11 cellular contexts compared by ENCODE assay signal in the genomic region with DNA sequence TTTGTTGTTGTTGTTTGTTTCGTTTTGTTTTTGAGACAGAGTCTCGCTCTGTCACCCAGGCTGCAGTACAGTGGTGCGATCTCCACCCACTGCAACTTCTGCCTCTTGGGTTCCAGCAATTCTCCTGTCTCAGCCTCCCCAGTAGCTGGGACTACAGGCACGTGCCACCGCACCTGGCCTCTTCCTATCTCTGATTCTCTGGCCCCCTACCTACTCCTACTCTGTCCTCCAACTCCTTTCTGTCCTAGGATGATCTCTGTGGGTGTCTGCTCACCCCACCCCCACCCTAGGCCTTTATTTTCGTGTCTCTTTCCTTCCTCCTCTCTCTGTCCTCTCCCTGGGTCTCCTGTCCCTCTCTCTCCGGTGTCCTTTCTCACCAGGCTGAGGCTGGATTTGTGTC. TPM values are rescaled to one million over a fixed set of nuclear protein-coding genes. Genes with fewer than 3 reads are reported as not detected.
A peak's percentile ranks its signal among the peaks of the same experiment; 100 is the strongest.
DNase-seq lines count a peak whose midpoint lies in the region; ATAC-seq and TF ChIP-seq lines count a peak whose summit lies in the region.
"Had no signal": no experiment of that assay in that cellular context is flagged by ENCODE, and none has a peak within 500 bp of the region (broad histone marks: within the 10 kb centered on the region; RNA-seq: fewer than 3 reads in every experiment).

No MANE protein-coding gene starts in this region.

- H3K9me3 Mint-ChIP-seq in brain = peaks cover 0 to 4% (median 0%) of the 10 kb centered on the region in 5 experiments
- no peaks in the 10 kb centered on the region for H3K9me3 Mint-ChIP-seq in nephron

- H3K4me2 ChIP-seq in BLaER1 treated with 17β-estradiol and CSF1 and Interleukin-3, amounts not matched to agents 10 nM and 100 nM = peak overlapping the region; percentile 80 to 98 (median 93)
- H3K4me2 ChIP-seq in IMR-90 (ENCODE audit: low read depth, low read length) = peak overlapping the region; percentile 63

- TF ChIP-seq CTCF in IMR-90 (conservative IDR thresholded peaks at IDR 0.05; ENCODE audit: low read depth, low read length) (no peak), brain (conservative IDR thresholded peaks at IDR 0.05) (no peak), nephron (IDR thresholded peaks at IDR 0.05; ENCODE audit: unreplicated experiment in 3 of 3) (no peak)

- 0 out of 2 replicates have a peak overlapping the region, but pooled peaks have one; percentile 2 for H2AK5ac ChIP-seq in IMR-90 (ENCODE audit: low read depth, low read length)

- no peak overlapping the region for H3K4ac ChIP-seq in IMR-90 (ENCODE audit: low read depth, low read length)

- no peak for TF ChIP-seq POLR2A in IMR-90 (IDR thresholded peaks at IDR 0.05; ENCODE audit: low read depth, low read length)

- peak overlapping the region; percentile 89 for H2AK9ac ChIP-seq in IMR-90 (replicated peaks; ENCODE audit: low read depth, low read length, poor library complexity)

- CTCF ChIA-PET in IMR-90 (lab: Yijun Ruan, JAX) = no interaction called here

- H4K5ac ChIP-seq in IMR-90 (ENCODE audit: low read depth, low read length) = no peak overlapping the region

- peaks cover 71 to 80% (median 76%) of the 10 kb centered on the region in 10 experiments for H3K4me1 ChIP-seq in BLaER1 treated with 17β-estradiol and CSF1 and Interleukin-3, amounts not matched to agents 10 nM and 100 nM
- peaks cover 2% of the 10 kb centered on the region; the same call in 1 of the 2 replicates for H3K4me1 ChIP-seq in IMR-90 (ENCODE audit: control insufficient read depth, insufficient read depth, low read length)

- H3K4me3 ChIP-seq in BLaER1 treated with 17β-estradiol and CSF1 and Interleukin-3, amounts not matched to agents 10 nM and 100 nM = peak overlapping the region; percentile 71 to 96 (median 83)
- no peak overlapping the region for H3K4me3 ChIP-seq in IMR-90 (ENCODE audit: insufficient read depth, low read depth, low read length)

- no peak overlapping the region for H4K91ac ChIP-seq in IMR-90 (ENCODE audit: insufficient read depth, low read depth, low read length)

- intact Hi-C loops in IMR-90 (cut with micrococcal nuclease) = no loop called here

- peak overlapping the region in 10 of 11 experiments; percentile 82 to 99 (median 98); a peak in 19 of 22 replicates for H3K27ac ChIP-seq in BLaER1 treated with 17β-estradiol and CSF1 and Interleukin-3, amounts not matched to agents 10 nM and 100 nM
- no peak overlapping the region for H3K27ac ChIP-seq in IMR-90 (ENCODE audit: insufficient read depth, low read length)

- H3K9me3 ChIP-seq in BLaER1 treated with 17β-estradiol and CSF1 and Interleukin-3, amounts not matched to agents 10 nM and 100 nM (replicated peaks in 1 of 11) = no peaks in the 10 kb centered on the region
- no peaks in the 10 kb centered on the region for H3K9me3 ChIP-seq in IMR-90 (ENCODE audit: control insufficient read depth, insufficient read depth, low read length)

- H3K27ac Mint-ChIP-seq in brain (peak overlapping the region in 4 of 5 experiments; percentile 18 to 74 (median 62)), nephron (no peak overlapping the region)

- H3K23ac ChIP-seq in IMR-90 (ENCODE audit: low read depth, low read length) = peak overlapping the region; percentile 16; the same call in 1 of the 2 replicates

- H3K36me3 Mint-ChIP-seq in brain (peaks cover 28% of the 10 kb centered on the region), nephron (ENCODE audit: low read depth) (peaks cover 32% of the 10 kb centered on the region)

- H3K9ac ChIP-seq in BLaER1 treated with 17β-estradiol and CSF1 and Interleukin-3, amounts not matched to agents 10 nM and 100 nM = peak overlapping the region; percentile 80 to 98 (median 89)
- H3K9ac ChIP-seq in IMR-90 (ENCODE audit: low read depth, low read length) = no peak overlapping the region; the same call in 1 of the 2 replicates

- 94% methylated on average over 3 of the region's 7 CpGs; no CpG with 5 or more reads in 1 of the 2 experiments for WGBS in IMR-90 (ENCODE audit: extremely low coverage in 2 of 2, insufficient read length in 1 of 2), 2 experiments

- H3K27me3 ChIP-seq in BLaER1 treated with 17β-estradiol and CSF1 and Interleukin-3, amounts not matched to agents 10 nM and 100 nM = no peaks in the 10 kb centered on the region
- no peaks in the 10 kb centered on the region for H3K27me3 ChIP-seq in IMR-90 (ENCODE audit: control insufficient read depth, insufficient read depth, low read length)

- H3K4me3 Mint-ChIP-seq in brain (peak overlapping the region; percentile 94 to 99 (median 99)), nephron (peak overlapping the region; percentile 95 to 99 (median 99))

- H2BK120ac ChIP-seq in IMR-90 (ENCODE audit: low read depth, low read length) = no peak overlapping the region

- H3K4me1 Mint-ChIP-seq in brain (peaks cover 52% of the 10 kb centered on the region), nephron (peaks cover 12% of the 10 kb centered on the region)

- DNase-seq in IMR-90 (no peak), anterior cingulate cortex (lab: John Stamatoyannopoulos, UW) (no peak), AML-193 (lab: John Stamatoyannopoulos, UW) (no peak)
- DNase-seq in stimulated activated CD4-positive, alpha-beta T cell treated with anti-CD3 and anti-CD28 coated beads, Interleukin-4, amount 100 ng/mL, for 24 hours = no peak
- DNase-seq: effector CD4-positive, alpha-beta T cell; HCEC 1CT; NCI-H1436 had no signal

- no peak overlapping the region for H2BK15ac ChIP-seq in IMR-90 (ENCODE audit: low read depth, low read length)

- TF ChIP-seq RAD21 in IMR-90 (IDR thresholded peaks at IDR 0.05; ENCODE audit: low read length) = no peak

- H3K36me3 ChIP-seq in BLaER1 treated with 17β-estradiol and CSF1 and Interleukin-3, amounts not matched to agents 10 nM and 100 nM = peaks cover 24 to 51% (median 31%) of the 10 kb centered on the region in 11 experiments
- peaks cover 4% of the 10 kb centered on the region for H3K36me3 ChIP-seq in IMR-90 (ENCODE audit: control insufficient read depth, insufficient read depth, low read length)

- ATAC-seq in IMR-90 (ENCODE audit: low read depth) (no peak), HG03469 (IDR thresholded peaks at IDR 0.05; ENCODE audit: unreplicated experiment) (no peak)

- in situ Hi-C loops in IMR-90 (cut with MboI; ENCODE audit: low sequenced_read_pairs) = no loop called here

- peaks cover 11% of the 10 kb centered on the region for H3K9me1 ChIP-seq in IMR-90 (ENCODE audit: insufficient read depth, low read length)

- no peak overlapping the region for H2AFZ ChIP-seq in IMR-90 (replicated peaks; ENCODE audit: low read length, poor library complexity)

- dilution Hi-C loops in IMR-90 (cut with HindIII; ENCODE audit: low sequenced_read_pairs, unreplicated experiment) = no loop called here

- H4K8ac ChIP-seq in IMR-90 (ENCODE audit: low read depth in 2 of 2, low read length in 2 of 2) = no peak overlapping the region

- BruUV-seq in IMR-90 (replicated peaks; lab: Mats Ljungman, UMichigan) = no TSS peak

- H4K20me1 ChIP-seq in BLaER1 treated with 17β-estradiol and CSF1 and Interleukin-3, amounts not matched to agents 10 nM and 100 nM = peaks cover 0 to 31% (median 9%) of the 10 kb centered on the region in 11 experiments; a peak in 9 of 22 replicates
- H4K20me1 ChIP-seq in IMR-90 (ENCODE audit: insufficient read depth, low read length) = peaks cover 3% of the 10 kb centered on the region; the same call in 1 of the 2 replicates

- H3K27me3 Mint-ChIP-seq in brain (peaks cover 13% of the 10 kb centered on the region), nephron (ENCODE audit: low read depth) (no peaks in the 10 kb centered on the region)

- H2BK20ac ChIP-seq in IMR-90 (ENCODE audit: low read depth, low read length) = no peak overlapping the region

- POLR2A ChIA-PET in IMR-90 (lab: Charles Lee; ENCODE audit: unreplicated experiment) = no interaction called here

- no peak overlapping the region for H3K56ac ChIP-seq in IMR-90 (ENCODE audit: extremely low read depth, insufficient read depth, low read length)

- peaks cover 23 to 50% of the 10 kb centered on the region in 2 experiments for H3K79me1 ChIP-seq in IMR-90 (ENCODE audit: low read depth in 1 of 2, low read length in 2 of 2)

- H3K18ac ChIP-seq in IMR-90 (ENCODE audit: low read depth, low read length) = no peak overlapping the region

- peak overlapping the region; percentile 52; the same call in 1 of the 2 replicates for H3K14ac ChIP-seq in IMR-90 (replicated peaks; ENCODE audit: low read depth, low read length)

- no peak overlapping the region for H2BK5ac ChIP-seq in IMR-90 (ENCODE audit: low read depth, low read length, poor library complexity, severe bottlenecking)

TF ChIP-seq in IMR-90, 13 proteins besides CTCF, POLR2A, EP300 and RAD21:
- TF ChIP-seq CEBPB (IDR thresholded peaks at IDR 0.05; ENCODE audit: low read depth, low read length) = no peak

RNA-seq across cellular contexts. Expression of gene PIH1D1, which starts 1.2 kb away (rescaled TPM):
- total RNA-seq in IMR-90 (2012; rRNA removed) = 122 and 125 TPM in 2 replicates
- polyA plus RNA-seq in IMR-90 (2012; rRNA removed) (76.8 and 77.9 TPM in 2 replicates), brain (ENCODE audit: insufficient read depth, low read depth, low replicate concordance) (93.6 TPM)
- 69.5 and 71.7 TPM in 2 replicates for polyA plus RNA-seq in IMR-90 (2012; cell fraction: cytosol; rRNA removed)
- polyA plus RNA-seq in IMR-90 (2012; cell fraction: nucleus; rRNA removed; ENCODE audit: low replicate concordance) = 123 and 140 TPM in 2 replicates

RNA-seq across cellular contexts. Expression of gene ALDH16A1, which starts 2.6 kb away (rescaled TPM):
- total RNA-seq in IMR-90 (2012; rRNA removed) = 10.4 and 11.4 TPM in 2 replicates
- polyA plus RNA-seq in IMR-90 (2012; rRNA removed) = 12.1 and 12.9 TPM in 2 replicates
- polyA plus RNA-seq in IMR-90 (2012; cell fraction: cytosol; rRNA removed) = 8.5 and 12.7 TPM in 2 replicates
- polyA plus RNA-seq in IMR-90 (2012; cell fraction: nucleus; rRNA removed; ENCODE audit: low replicate concordance) = 15.2 and 58.9 TPM in 2 replicates
- 17.3 TPM for polyA plus RNA-seq in brain (ENCODE audit: insufficient read depth, low read depth, low replicate concordance)

RNA-seq across cellular contexts. Expression of gene SLC17A7, which starts 9.1 kb away (rescaled TPM):
- not detected in 2 replicates for total RNA-seq in IMR-90 (2012; rRNA removed)
- polyA plus RNA-seq in IMR-90 (2012; rRNA removed) = 0.03 TPM in 1 of 2 replicates, not detected in the other
- polyA plus RNA-seq in IMR-90 (2012; cell fraction: cytosol; rRNA removed) = 0.04 TPM in 1 of 2 replicates, not detected in the other
- polyA plus RNA-seq in IMR-90 (2012; cell fraction: nucleus; rRNA removed; ENCODE audit: low replicate concordance) = 0.21 and 0.24 TPM in 2 replicates
- 132 TPM for polyA plus RNA-seq in brain (ENCODE audit: insufficient read depth, low read depth, low replicate concordance)

RNA-seq across cellular contexts. Expression of gene FLT3LG, which starts 23.6 kb away (rescaled TPM):
- total RNA-seq in IMR-90 (2012; rRNA removed) = 0.56 and 0.90 TPM in 2 replicates
- polyA plus RNA-seq in IMR-90 (2012; rRNA removed) (8.3 and 10.2 TPM in 2 replicates), brain (ENCODE audit: insufficient read depth, low read depth, low replicate concordance) (8.0 TPM)
- polyA plus RNA-seq in IMR-90 (2012; cell fraction: cytosol; rRNA removed) = 10.8 and 12.0 TPM in 2 replicates
- 11.4 and 22.4 TPM in 2 replicates for polyA plus RNA-seq in IMR-90 (2012; cell fraction: nucleus; rRNA removed; ENCODE audit: low replicate concordance)

RNA-seq across cellular contexts. Expression of gene GFY, which starts 25.2 kb away (rescaled TPM):
- total RNA-seq in IMR-90 (2012; rRNA removed) = not detected in 2 replicates
- polyA plus RNA-seq in IMR-90 (2012; rRNA removed) (not detected in 2 replicates), brain (ENCODE audit: insufficient read depth, low read depth, low replicate concordance) (0.97 TPM)
- polyA plus RNA-seq in IMR-90 (2012; cell fraction: cytosol; rRNA removed) = not detected in 2 replicates
- not detected in 2 replicates for polyA plus RNA-seq in IMR-90 (2012; cell fraction: nucleus; rRNA removed; ENCODE audit: low replicate concordance)

Comparison
In these comparisons a context has a peak if more than half of its experiments do, and no peak if none do; other contexts are left out.
1. H3K27ac Mint-ChIP-seq: peak in brain (4 of 5); none in nephron (0 of 3).
2. RNA of gene SLC17A7, which starts 9.1 kb away (polyA plus RNA-seq): 132 TPM in brain (single experiment); 0.03 to 0.24 TPM in IMR-90; every median in the first group is over 100 times any median in the second.